13 cellular contexts compared by ENCODE assay signal in the genomic region with DNA sequence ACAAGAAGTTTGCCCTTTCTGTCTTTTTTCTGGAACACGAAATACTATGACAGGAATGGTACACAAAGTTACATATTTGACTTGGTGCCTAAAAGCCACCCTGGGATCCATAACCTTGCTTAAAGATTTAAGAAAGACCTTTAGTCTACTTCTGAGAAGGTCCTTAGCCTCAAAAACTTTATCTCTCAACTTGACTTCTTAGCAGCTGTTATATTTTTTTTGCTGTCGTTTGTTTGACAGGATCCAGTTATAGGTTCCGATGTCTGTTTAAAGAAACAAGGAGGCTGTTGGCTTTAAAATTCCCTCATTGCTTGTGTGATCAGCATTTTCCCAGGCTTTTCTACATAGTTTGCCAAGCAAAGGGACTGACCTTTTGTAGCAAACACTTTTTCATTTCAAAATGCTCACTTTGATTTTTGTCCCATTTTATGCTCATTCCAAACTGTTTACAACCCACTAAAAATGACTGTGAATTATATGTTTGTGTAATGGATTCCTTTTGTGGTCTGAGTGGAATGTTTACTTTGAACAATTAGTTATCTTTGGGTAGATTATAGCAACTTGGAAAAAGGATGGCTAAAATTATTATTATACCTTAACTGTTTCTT.
DNase-seq lines count a peak whose midpoint lies in the region; ATAC-seq and TF ChIP-seq lines count a peak whose summit lies in the region.
"Had no signal": no experiment of that assay in that cellular context is flagged by ENCODE, and none has a peak within 500 bp of the region (broad histone marks: within the 10 kb centered on the region; RNA-seq: fewer than 3 reads in every experiment).

No MANE protein-coding gene starts in this region.

- peaks cover 45% of the 10 kb centered on the region for H3K36me3 Mint-ChIP-seq in activated CD8-positive, alpha-beta T cell treated with anti-CD3 and anti-CD28 coated beads for 36 hours (ENCODE audit: low read depth)

- H3K27me3 ChIP-seq in esophagus squamous epithelium (no peaks in the 10 kb centered on the region), MM.1S (replicated peaks; ENCODE audit: insufficient read depth, low read length) (no peaks in the 10 kb centered on the region)
- H3K27me3 ChIP-seq: BLaER1 had no signal

- no peak for ATAC-seq in activated CD8-positive, alpha-beta T cell treated with anti-CD3 and anti-CD28 coated beads for 36 hours

- no peaks in the 10 kb centered on the region for H4K20me1 ChIP-seq in MM.1S (ENCODE audit: insufficient read depth, low read length)
- H4K20me1 ChIP-seq: BLaER1 had no signal

- no peak for TF ChIP-seq CTCF in esophagus squamous epithelium (IDR thresholded peaks at IDR 0.05)
- no peak for TF ChIP-seq CTCF in GM13977 (IDR thresholded peaks at IDR 0.05; ENCODE audit: extremely low read depth, insufficient read depth, missing control alignments)
- no peak for TF ChIP-seq CTCF in MM.1S (IDR thresholded peaks at IDR 0.05; ENCODE audit: low read length)
- TF ChIP-seq CTCF in activated CD8-positive, alpha-beta T cell treated with anti-CD3 and anti-CD28 coated beads for 36 hours (IDR thresholded peaks at IDR 0.05) = no peak

- H3K4me3 ChIP-seq in esophagus squamous epithelium (no peak overlapping the region), MM.1S (ENCODE audit: low read length) (no peak overlapping the region)
- H3K4me3 ChIP-seq: BLaER1 had no signal

- no peak overlapping the region for H3K9ac ChIP-seq in MM.1S (ENCODE audit: low read length)
- H3K9ac ChIP-seq: BLaER1 had no signal

- peaks cover 54% of the 10 kb centered on the region for H3K4me1 Mint-ChIP-seq in activated CD8-positive, alpha-beta T cell treated with anti-CD3 and anti-CD28 coated beads for 36 hours (ENCODE audit: low read depth)

- H3K4me1 ChIP-seq in esophagus squamous epithelium (peaks cover 0 to 23% (median 0%) of the 10 kb centered on the region in 3 donors), MM.1S (ENCODE audit: low read length) (no peaks in the 10 kb centered on the region)

- in situ Hi-C loops in GM13977 (cut with MboI; ENCODE audit: low pct_unique_long_range_greater_than_20kb, low sequenced_read_pairs, unreplicated experiment) = no loop called here

- no peaks in the 10 kb centered on the region for H3K36me3 ChIP-seq in esophagus squamous epithelium
- no peaks in the 10 kb centered on the region for H3K36me3 ChIP-seq in MM.1S (replicated peaks; ENCODE audit: insufficient read depth, low read length)

- H3K27ac ChIP-seq in esophagus squamous epithelium = peak overlapping the region in 3 of 4 donors; percentile 30 to 64 (median 38)
- no peak overlapping the region for H3K27ac ChIP-seq in MM.1S (ENCODE audit: low read length)
- H3K27ac ChIP-seq: BLaER1 had no signal

- TF ChIP-seq POLR2A in esophagus squamous epithelium (IDR thresholded peaks at IDR 0.05) = no peak

- POLR2A ChIA-PET in activated CD8-positive, alpha-beta T cell treated with anti-CD3 and anti-CD28 coated beads for 36 hours (lab: Charles Lee) = no interaction called here

- H3K9me3 Mint-ChIP-seq in activated CD8-positive, alpha-beta T cell treated with anti-CD3 and anti-CD28 coated beads for 36 hours = peaks cover 2% of the 10 kb centered on the region

- H3F3A ChIP-seq in MM.1S (ENCODE audit: insufficient read depth, low read length) = no peaks in the 10 kb centered on the region

- DNase-seq in AG08396 (ENCODE audit: low spot score) (peak; percentile 14), M059J (ENCODE audit: low read depth) (peak; percentile 48), esophagus squamous epithelium (lab: John Stamatoyannopoulos, UW) (no peak), myocyte (ENCODE audit: low read depth) (peak; percentile 54), GM13977 (ENCODE audit: low spot score) (no peak), T1000 (lab: John Stamatoyannopoulos, UW) (no peak), MM.1S (no peak)
- no peak for DNase-seq in activated CD8-positive, alpha-beta T cell treated with anti-CD3 and anti-CD28 coated beads for 36 hours
- DNase-seq: activated CD4-positive, alpha-beta T cell treated with anti-CD3 and anti-CD28 coated beads, Interleukin-2, amount 50 U/mL, for 1 hour; activated effector memory CD4-positive, alpha-beta T cell treated with Interleukin-2 at 50 U/mL for 16 hours; left cardiac atrium; stimulated activated CD4-positive, alpha-beta T cell treated with anti-CD3 and anti-CD28 coated beads, Interleukin-1b, Interleukin-23, amount 100 ng/mL, for 48 hours had no signal

- intact Hi-C loops in esophagus squamous epithelium (cut with DNase I) = no loop called here
- intact Hi-C loops in activated CD8-positive, alpha-beta T cell treated with anti-CD3 and anti-CD28 coated beads for 36 hours (cut with micrococcal nuclease) = no loop called here

- no peak overlapping the region for H3K4me3 Mint-ChIP-seq in activated CD8-positive, alpha-beta T cell treated with anti-CD3 and anti-CD28 coated beads for 36 hours

- no peaks in the 10 kb centered on the region for H3K27me3 Mint-ChIP-seq in activated CD8-positive, alpha-beta T cell treated with anti-CD3 and anti-CD28 coated beads for 36 hours

- no peaks in the 10 kb centered on the region for H3K79me2 ChIP-seq in MM.1S (ENCODE audit: low read length)

- WGBS in esophagus squamous epithelium, 2 donors = 40 to 48% methylated on average over 3 of the region's 3 CpGs

- H3K9me3 ChIP-seq in esophagus squamous epithelium (no peaks in the 10 kb centered on the region), MM.1S (replicated peaks; ENCODE audit: insufficient read depth, low read length) (no peaks in the 10 kb centered on the region)
- H3K9me3 ChIP-seq: BLaER1 had no signal

- no peak overlapping the region for H3K4me2 ChIP-seq in MM.1S (ENCODE audit: low read depth, low read length)
- H3K4me2 ChIP-seq: BLaER1 had no signal

- CTCF ChIA-PET in activated CD8-positive, alpha-beta T cell treated with anti-CD3 and anti-CD28 coated beads for 36 hours (lab: Charles Lee) = interaction anchor here (1.8 kb wide), 1 partner anchor 11 kb away, joined by 8 read pairs; no protein-coding TSS in a partner anchor

- H3K27ac Mint-ChIP-seq in activated CD8-positive, alpha-beta T cell treated with anti-CD3 and anti-CD28 coated beads for 36 hours = no peak overlapping the region

- no peak overlapping the region for H2AFZ ChIP-seq in MM.1S (ENCODE audit: low read length)

- no peaks in the 10 kb centered on the region for H3K9me2 ChIP-seq in MM.1S (replicated peaks; ENCODE audit: insufficient read depth, low read length)

Comparison
In these comparisons a context has a peak if more than half of its experiments do, and no peak if none do; other contexts are left out.
1. DNase-seq: peak in AG08396 (single experiment), M059J (single experiment) and myocyte (single experiment); none in esophagus squamous epithelium (single experiment), GM13977 (single experiment), T1000 (single experiment), MM.1S (single experiment) and activated CD8-positive, alpha-beta T cell treated with anti-CD3 and anti-CD28 coated beads for 36 hours (single experiment).